In genomic region chr5:77120706-77121105, GRCh38 we compare ENCODE assay signal across 35 cellular contexts.
"Had no signal": no experiment of that assay in that cellular context is flagged by ENCODE, and none has a peak within 500 bp of the region (broad histone marks: within the 10 kb centered on the region; RNA-seq: fewer than 3 reads in every experiment).

No MANE protein-coding gene starts in this region.

- H3K4me3 ChIP-seq: MG63 had no signal

- H3K27me3 ChIP-seq: MG63 had no signal

- H3K9me3 ChIP-seq: MG63 had no signal

- H3K36me3 ChIP-seq: MG63 had no signal

- DNase-seq: MG63, MM.1S, MV-4-11, NCI-H1048, NCI-H1092, NCI-H1092 treated with DMSO at 0.1 percent for 48 hours, NCI-H1105, NCI-H1105 treated with DMSO at 0.1 percent for 48 hours, NCI-H1417, NCI-H1417 treated with DMSO at 0.1 percent for 48 hours, NCI-H1436, NCI-H1436 treated with DMSO at 0.1 percent for 48 hours, NCI-H146, NCI-H1694, NCI-H1694 treated with DMSO at 0.1 percent for 48 hours, NCI-H187, NCI-H187 treated with DMSO at 0.1 percent for 48 hours, NCI-H1930, NCI-H2029, NCI-H2029 treated with DMSO at 0.1 percent for 48 hours, NCI-H2081, NCI-H2081 treated with DMSO at 0.1 percent for 48 hours, NCI-H2107, NCI-H2171, NCI-H2171 treated with DMSO at 0.1 percent for 48 hours, NCI-H2227 treated with DMSO at 0.1 percent for 48 hours, NCI-H226, NCI-H345, NCI-H446, NCI-H446 treated with DMSO at 0.1 percent for 48 hours, NCI-H510A, NCI-H510A treated with DMSO at 0.1 percent for 48 hours, NCI-H524 treated with DMSO at 0.1 percent for 48 hours, NCI-H526, NCI-H526 treated with DMSO at 0.1 percent for 48 hours had no signal
